10 cellular contexts compared by ENCODE assay signal in genomic region chr12:95802482-95803264, GRCh38.
DNase-seq lines count a peak whose midpoint lies in the region; ATAC-seq and TF ChIP-seq lines count a peak whose summit lies in the region.
"Had no signal": no experiment of that assay in that cellular context is flagged by ENCODE, and none has a peak within 500 bp of the region (broad histone marks: within the 10 kb centered on the region; RNA-seq: fewer than 3 reads in every experiment).

No MANE protein-coding gene starts in this region.

- H3K4me2 ChIP-seq in parathyroid adenoma (ENCODE audit: low read length), result no peak overlapping the region

- H3K4me1 ChIP-seq in RWPE2 (ENCODE audit: insufficient read depth, poor library complexity, severe bottlenecking) (peaks cover 51% of the 10 kb centered on the region), parathyroid adenoma (no peaks in the 10 kb centered on the region)

- H3K9me3 ChIP-seq in RWPE2 (ENCODE audit: severe bottlenecking) (no peaks in the 10 kb centered on the region), parathyroid adenoma (ENCODE audit: control insufficient read depth, low read length) (no peaks in the 10 kb centered on the region)

- H3K9ac ChIP-seq in parathyroid adenoma, result no peak overlapping the region

- TF ChIP-seq CTCF in RWPE2 (IDR thresholded peaks at IDR 0.05; ENCODE audit: poor library complexity, severe bottlenecking) (no peak), parathyroid adenoma (IDR thresholded peaks at IDR 0.05) (no peak)

- no peaks in the 10 kb centered on the region for H3K27me3 ChIP-seq in RWPE2 (ENCODE audit: insufficient read depth, poor library complexity, severe bottlenecking)
- no peaks in the 10 kb centered on the region for H3K27me3 ChIP-seq in parathyroid adenoma (ENCODE audit: control insufficient read depth, insufficient read depth, low read length)

- no peaks in the 10 kb centered on the region for H3K79me2 ChIP-seq in parathyroid adenoma

- peak overlapping the region; percentile 4 for H2AFZ ChIP-seq in parathyroid adenoma

- peak; percentile 77 for DNase-seq in DMS53 (lab: John Stamatoyannopoulos, UW)
- DNase-seq in RWPE2 (ENCODE audit: low spot score), result peak; percentile 55
- peak; percentile 66 for DNase-seq in fibroblast of the conjunctiva (ENCODE audit: low read depth)
- DNase-seq in stimulated activated CD4-positive, alpha-beta T cell treated with anti-CD3 and anti-CD28 coated beads, Interleukin-15, amount 100 ng/mL, for 24 hours, result no peak
- DNase-seq in activated naive CD4-positive, alpha-beta T cell (lab: John Stamatoyannopoulos, UW), result no peak
- no peak for DNase-seq in DMS153 treated with DMSO at 0.1 percent for 48 hours (lab: John Stamatoyannopoulos, UW; ENCODE audit: unreplicated experiment)
- DNase-seq: activated CD4-positive, CD25-positive, alpha-beta regulatory T cell; NCI-H524 had no signal

- H3K36me3 ChIP-seq in RWPE2 (ENCODE audit: low read depth) (no peaks in the 10 kb centered on the region), parathyroid adenoma (ENCODE audit: control insufficient read depth, insufficient read depth, low read length) (no peaks in the 10 kb centered on the region)

- peak; percentile 75 for ATAC-seq in RWPE2 (ENCODE audit: low read depth)
- no peak for ATAC-seq in HG02973 (IDR thresholded peaks at IDR 0.05; ENCODE audit: unreplicated experiment)

- H3K27ac ChIP-seq in RWPE2 (ENCODE audit: poor library complexity, severe bottlenecking) (peak overlapping the region; percentile 87), parathyroid adenoma (no peak overlapping the region)

- H3K4me3 ChIP-seq in RWPE2 (ENCODE audit: severe bottlenecking), result no peak overlapping the region
- no peak overlapping the region for H3K4me3 ChIP-seq in parathyroid adenoma (ENCODE audit: low read depth, low read length)

Comparison
In these comparisons a context has a peak if more than half of its experiments do, and no peak if none do; other contexts are left out.
1. DNase-seq: peak in DMS53 (single experiment), RWPE2 (single experiment) and fibroblast of the conjunctiva (single experiment); none in stimulated activated CD4-positive, alpha-beta T cell treated with anti-CD3 and anti-CD28 coated beads, Interleukin-15, amount 100 ng/mL, for 24 hours (single experiment), activated naive CD4-positive, alpha-beta T cell (0 of 4) and DMS153 treated with DMSO at 0.1 percent for 48 hours (single experiment).